In the genomic region with DNA sequence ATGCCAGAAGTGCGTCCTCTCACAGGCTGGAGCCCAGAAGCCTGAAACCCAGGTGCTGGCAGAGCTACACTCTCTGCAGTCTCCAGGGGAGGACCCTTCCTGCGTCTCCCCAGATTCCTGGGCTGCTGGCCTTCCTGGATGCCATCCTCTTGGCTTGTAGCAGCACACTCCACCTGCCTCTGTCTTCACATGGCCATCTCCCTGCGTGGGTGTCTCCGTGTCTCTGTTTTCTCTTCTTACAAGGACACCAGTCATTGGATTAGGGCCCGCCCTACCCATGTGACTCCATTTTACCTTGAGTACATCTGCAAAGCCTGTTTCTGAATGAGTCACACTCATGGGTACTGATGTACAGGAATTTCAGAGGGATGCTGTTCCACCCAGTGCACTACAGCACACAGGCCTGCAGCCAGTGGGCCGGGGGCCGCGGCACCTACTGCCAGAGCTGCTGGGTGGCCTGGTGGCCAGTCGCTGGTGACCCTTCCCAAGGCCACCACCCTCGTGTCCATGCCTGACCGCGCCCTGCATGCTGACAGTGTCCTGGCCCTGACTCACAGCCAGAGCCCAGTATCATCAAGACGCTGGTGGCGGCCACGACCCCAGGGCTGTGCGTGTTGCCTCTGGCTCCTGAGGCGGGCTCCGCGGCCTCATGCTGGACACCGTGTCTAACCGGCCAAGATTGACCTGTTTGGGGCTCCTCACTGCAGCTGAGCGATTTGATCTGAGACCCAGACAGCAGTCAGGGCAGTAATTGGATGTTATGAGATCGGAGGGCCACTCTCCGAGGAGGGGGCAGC, we compare ENCODE assay signal across 20 cellular contexts.
DNase-seq lines count a peak whose midpoint lies in the region; ATAC-seq and TF ChIP-seq lines count a peak whose summit lies in the region.
"Had no signal": no experiment of that assay in that cellular context is flagged by ENCODE, and none has a peak within 500 bp of the region (broad histone marks: within the 10 kb centered on the region; RNA-seq: fewer than 3 reads in every experiment).

No MANE protein-coding gene starts in this region.

- peak overlapping the region; percentile 93 for H2AK5ac ChIP-seq in neuronal stem cell (ENCODE audit: low read depth, low read length)

- no peaks in the 10 kb centered on the region for H3K4me1 Mint-ChIP-seq in chondrocyte (ENCODE audit: low read depth)
- no peaks in the 10 kb centered on the region for H3K4me1 Mint-ChIP-seq in type B pancreatic cell (ENCODE audit: unreplicated experiment)

- no peak overlapping the region for H2BK12ac ChIP-seq in neuronal stem cell (ENCODE audit: low read length)

- H3K36me3 ChIP-seq in SK-N-SH (replicated peaks in 1 of 2; ENCODE audit: control insufficient read depth in 1 of 2, insufficient read depth in 2 of 2, low read length in 1 of 2): no peaks in the 10 kb centered on the region
- no peaks in the 10 kb centered on the region for H3K36me3 ChIP-seq in neuronal stem cell (replicated peaks in 1 of 2; ENCODE audit: control insufficient read depth in 2 of 2, insufficient read depth in 2 of 2, low read length in 2 of 2)
- H3K36me3 ChIP-seq: colonic mucosa, heart left ventricle had no signal

- no peak for TF ChIP-seq EP300 in SK-N-SH (IDR thresholded peaks at IDR 0.05; ENCODE audit: borderline replicate concordance in 1 of 2, low read depth in 1 of 2, low read length in 1 of 2)

- ATAC-seq in SK-N-SH treated with all-trans-retinoic acid at 6 μM for 48 hours (no peak), GM21717 (IDR thresholded peaks at IDR 0.05; ENCODE audit: unreplicated experiment) (no peak), GM18907 (IDR thresholded peaks at IDR 0.05; ENCODE audit: unreplicated experiment) (no peak)
- ATAC-seq: activated CD4-positive, CD25-positive, alpha-beta regulatory T cell treated with anti-CD3 and anti-CD28 coated beads, Interleukin-2, amount 50 U/mL, for 24 hours; activated T-cell treated with anti-CD3 and anti-CD28 coated beads, Interleukin-2, amount 50 U/mL, for 4 hours; HCT116; heart left ventricle had no signal

- peak overlapping the region; percentile 50 for H3K14ac ChIP-seq in neuronal stem cell (ENCODE audit: low read length)

- H2BK120ac ChIP-seq in neuronal stem cell (ENCODE audit: low read depth, low read length): no peak overlapping the region

- H3K27me3 ChIP-seq in SK-N-SH (ENCODE audit: insufficient read depth): peaks cover 31% of the 10 kb centered on the region
- H3K27me3 ChIP-seq in neuronal stem cell (ENCODE audit: control insufficient read depth in 3 of 3, insufficient read depth in 3 of 3, low read depth in 1 of 3, low read length in 3 of 3): peaks cover 0 to 8% (median 0%) of the 10 kb centered on the region in 3 experiments

- peak; percentile 16 for DNase-seq in SK-N-SH
- peak; percentile 9 for DNase-seq in NAMALWA (ENCODE audit: low spot score)
- DNase-seq in chondrocyte (ENCODE audit: low spot score): peak; percentile 86
- no peak for DNase-seq in neuronal stem cell (ENCODE audit: low spot score)
- no peak for DNase-seq in type B pancreatic cell (ENCODE audit: extremely low spot score, unreplicated experiment)
- DNase-seq: activated T-cell treated with anti-CD3 and anti-CD28 coated beads, Interleukin-2, amount 50 U/mL, for 4 hours; colonic mucosa; EL; heart left ventricle; NCI-H1417; NCI-H2107; NCI-H524; SHP77 treated with DMSO at 0.1 percent for 48 hours had no signal

- no peaks in the 10 kb centered on the region for H4K20me1 ChIP-seq in SK-N-SH (ENCODE audit: insufficient read depth)

- H3K4me3 Mint-ChIP-seq in chondrocyte (ENCODE audit: unreplicated experiment) (no peak overlapping the region), type B pancreatic cell (no peak overlapping the region)
- H3K4me3 Mint-ChIP-seq: activated naive CD8-positive, alpha-beta T cell; activated T-cell treated with anti-CD3 and anti-CD28 coated beads, Interleukin-2, amount 50 U/mL, for 4 hours had no signal

- H4K91ac ChIP-seq in neuronal stem cell (ENCODE audit: low read depth, low read length, poor library complexity): no peak overlapping the region

- TF ChIP-seq CTCF in SK-N-SH (IDR thresholded peaks at IDR 0.05) (no peak), chondrocyte (IDR thresholded peaks at IDR 0.05) (no peak), type B pancreatic cell (conservative IDR thresholded peaks at IDR 0.05) (no peak)

- H3K4me1 ChIP-seq in SK-N-SH (ENCODE audit: control insufficient read depth in 1 of 2, insufficient read depth in 2 of 2, low read depth in 1 of 2, low read length in 1 of 2) (no peaks in the 10 kb centered on the region; a peak in 1 of 4 replicates), neuronal stem cell (ENCODE audit: control insufficient read depth in 2 of 2, insufficient read depth in 1 of 2, low read depth in 1 of 2, low read length in 2 of 2) (peaks cover 0 to 7% of the 10 kb centered on the region in 2 donors)
- H3K4me1 ChIP-seq: A549, colonic mucosa had no signal

- no peak overlapping the region for H3K4me3 ChIP-seq in SK-N-SH (ENCODE audit: low read depth in 2 of 2, low read length in 1 of 2)
- H3K4me3 ChIP-seq in neuronal stem cell (ENCODE audit: low read length in 2 of 2): no peak overlapping the region
- H3K4me3 ChIP-seq: A549, colonic mucosa, heart left ventricle had no signal

- CTCF ChIA-PET in SK-N-SH (lab: Yijun Ruan, JAX): no interaction called here

- H3K9me2 ChIP-seq in SK-N-SH: no peaks in the 10 kb centered on the region

- no peak overlapping the region for H3K27ac Mint-ChIP-seq in chondrocyte (ENCODE audit: unreplicated experiment)
- H3K27ac Mint-ChIP-seq in type B pancreatic cell: no peak overlapping the region
- H3K27ac Mint-ChIP-seq: activated naive CD8-positive, alpha-beta T cell had no signal

- H3K23ac ChIP-seq in neuronal stem cell (ENCODE audit: low read depth, low read length, poor library complexity): no peak overlapping the region

- no peaks in the 10 kb centered on the region for H3F3A ChIP-seq in SK-N-SH (replicated peaks; ENCODE audit: insufficient read depth)

- H3K9me3 ChIP-seq in SK-N-SH (no peaks in the 10 kb centered on the region), neuronal stem cell (replicated peaks in 1 of 2; ENCODE audit: control insufficient read depth in 2 of 2, insufficient read depth in 1 of 2, low read depth in 1 of 2, low read length in 2 of 2) (peaks cover 0 to 5% of the 10 kb centered on the region in 2 donors)
- H3K9me3 ChIP-seq: A549, colonic mucosa, heart left ventricle had no signal

- H3K79me1 ChIP-seq in neuronal stem cell (ENCODE audit: low read depth, low read length): no peaks in the 10 kb centered on the region

- TF ChIP-seq RAD21 in SK-N-SH (IDR thresholded peaks at IDR 0.05; ENCODE audit: low read length): no peak

- H3K27me3 Mint-ChIP-seq in chondrocyte (ENCODE audit: low read depth) (peaks cover 8% of the 10 kb centered on the region), type B pancreatic cell (peaks cover 3% of the 10 kb centered on the region)

- no peak overlapping the region for H3K4me2 ChIP-seq in SK-N-SH
- H3K4me2 ChIP-seq in neuronal stem cell (ENCODE audit: insufficient read depth, low read length, poor library complexity, severe bottlenecking): no peak overlapping the region
- H3K4me2 ChIP-seq: A549 had no signal

- 45% methylated on average over 15 of the region's 24 CpGs for WGBS in SK-N-SH (ENCODE audit: low lambda C conversion rate)
- WGBS in neuronal stem cell (ENCODE audit: extremely low coverage in 2 of 2, insufficient read length in 2 of 2, insufficient replicate concordance in 1 of 2), 2 donors: no CpG with 5 or more reads among the region's 24 CpGs

- H2AFZ ChIP-seq in SK-N-SH (ENCODE audit: low read depth) (no peak overlapping the region), neuronal stem cell (ENCODE audit: low read length) (no peak overlapping the region)

- no peak overlapping the region for H3K27ac ChIP-seq in SK-N-SH (ENCODE audit: low read depth in 2 of 2, low read length in 1 of 2)
- H3K27ac ChIP-seq in neuronal stem cell (replicated peaks; ENCODE audit: low read length): no peak overlapping the region
- H3K27ac ChIP-seq: A549, colonic mucosa, heart left ventricle had no signal

- POLR2A ChIA-PET in SK-N-SH (lab: Yijun Ruan, JAX): no interaction called here

- peak overlapping the region; percentile 84 for H2BK15ac ChIP-seq in neuronal stem cell (ENCODE audit: low read length)

- no peak overlapping the region for H3K9ac ChIP-seq in SK-N-SH
- peak overlapping the region; percentile 63 for H3K9ac ChIP-seq in neuronal stem cell (ENCODE audit: low read depth, low read length, poor library complexity)

- H3K4ac ChIP-seq in neuronal stem cell (ENCODE audit: low read length): no peak overlapping the region

- no peak overlapping the region for H2BK5ac ChIP-seq in neuronal stem cell (ENCODE audit: low read length)

- peaks cover 3% of the 10 kb centered on the region for H3K36me3 Mint-ChIP-seq in chondrocyte (ENCODE audit: low read depth)
- H3K36me3 Mint-ChIP-seq in type B pancreatic cell: no peaks in the 10 kb centered on the region
- H3K36me3 Mint-ChIP-seq: activated naive CD8-positive, alpha-beta T cell had no signal

- peak overlapping the region; percentile 84 for H3K18ac ChIP-seq in neuronal stem cell (ENCODE audit: low read length)

- peaks cover 17% of the 10 kb centered on the region for H3K9me3 Mint-ChIP-seq in chondrocyte (ENCODE audit: low read depth)
- peaks cover 13% of the 10 kb centered on the region for H3K9me3 Mint-ChIP-seq in type B pancreatic cell

- no peak overlapping the region for H4K8ac ChIP-seq in neuronal stem cell (ENCODE audit: low read depth, low read length)

- no peaks in the 10 kb centered on the region for H3K79me2 ChIP-seq in SK-N-SH (ENCODE audit: insufficient read depth)

TF ChIP-seq in SK-N-SH, 30 proteins besides CTCF, POLR2A, EP300 and RAD21 (continues in another document):
- TF ChIP-seq, protein P1, sequence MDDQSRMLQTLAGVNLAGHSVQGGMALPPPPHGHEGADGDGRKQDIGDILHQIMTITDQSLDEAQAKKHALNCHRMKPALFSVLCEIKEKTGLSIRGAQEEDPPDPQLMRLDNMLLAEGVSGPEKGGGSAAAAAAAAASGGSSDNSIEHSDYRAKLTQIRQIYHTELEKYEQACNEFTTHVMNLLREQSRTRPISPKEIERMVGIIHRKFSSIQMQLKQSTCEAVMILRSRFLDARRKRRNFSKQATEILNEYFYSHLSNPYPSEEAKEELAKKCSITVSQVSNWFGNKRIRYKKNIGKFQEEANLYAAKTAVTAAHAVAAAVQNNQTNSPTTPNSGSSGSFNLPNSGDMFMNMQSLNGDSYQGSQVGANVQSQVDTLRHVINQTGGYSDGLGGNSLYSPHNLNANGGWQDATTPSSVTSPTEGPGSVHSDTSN (IDR thresholded peaks at IDR 0.05): no peak

TF ChIP-seq in SK-N-SH treated with all-trans-retinoic acid at 6 μM for 48 hours, 23 proteins besides CTCF, POLR2A, EP300 and RAD21 (continues in another document):
- no peak for TF ChIP-seq SNAI2 (CRISPR knock-in tag; IDR thresholded peaks at IDR 0.05)
- TF ChIP-seq ZFP3 (CRISPR knock-in tag; IDR thresholded peaks at IDR 0.05): no peak
- no peak for TF ChIP-seq TOX (CRISPR knock-in tag; IDR thresholded peaks at IDR 0.05; ENCODE audit: borderline replicate concordance)
- TF ChIP-seq ZNF8 (CRISPR knock-in tag; IDR thresholded peaks at IDR 0.05): no peak
- TF ChIP-seq ISL1 (CRISPR knock-in tag; IDR thresholded peaks at IDR 0.05): no peak

Comparison
In these comparisons a context has a peak if more than half of its experiments do, and no peak if none do; other contexts are left out.
1. DNase-seq: peak in SK-N-SH (single experiment), NAMALWA (single experiment) and chondrocyte (single experiment); none in neuronal stem cell (single experiment) and type B pancreatic cell (single experiment).